Comparison of ENCODE assay signal across 15 cellular contexts in genomic region chr18:10322408-10322807, GRCh38.
DNase-seq lines count a peak whose midpoint lies in the region; ATAC-seq, FAIRE-seq and TF ChIP-seq lines count a peak whose summit lies in the region.
"Had no signal": no experiment of that assay in that cellular context is flagged by ENCODE, and none has a peak within 500 bp of the region (broad histone marks: within the 10 kb centered on the region; RNA-seq: fewer than 3 reads in every experiment).

No MANE protein-coding gene starts in this region.

- no peak overlapping the region for H3K4me3 ChIP-seq in BLaER1 treated with 17β-estradiol and CSF1 and Interleukin-3, amounts not matched to agents 10 nM and 100 nM
- no peak overlapping the region for H3K4me3 ChIP-seq in bronchial epithelial cell (ENCODE audit: low read depth, low read length)

- H3K27ac ChIP-seq in BLaER1 treated with 17β-estradiol and CSF1 and Interleukin-3, amounts not matched to agents 10 nM and 100 nM = peak overlapping the region in 1 of 11 experiments; percentile 31; a peak in 1 of 22 replicates
- H3K27ac ChIP-seq in KOPT-K1 (ENCODE audit: low read depth, low read length, poor library complexity, severe bottlenecking) = peak overlapping the region; percentile 53

- TF ChIP-seq CTCF in bronchial epithelial cell (IDR thresholded peaks at IDR 0.05; ENCODE audit: insufficient read depth, low read length, severe bottlenecking) = no peak

- no peaks in the 10 kb centered on the region for H4K20me1 ChIP-seq in BLaER1 treated with 17β-estradiol and CSF1 and Interleukin-3, amounts not matched to agents 10 nM and 100 nM

- H3K36me3 ChIP-seq in BLaER1 treated with 17β-estradiol and CSF1 and Interleukin-3, amounts not matched to agents 10 nM and 100 nM = no peaks in the 10 kb centered on the region
- H3K36me3 ChIP-seq in KOPT-K1 (ENCODE audit: insufficient read depth, low read length) (no peaks in the 10 kb centered on the region), bronchial epithelial cell (ENCODE audit: control insufficient read depth, insufficient read depth, low read length) (no peaks in the 10 kb centered on the region)

- FAIRE-seq in bronchial epithelial cell (lab: Jason Lieb, UNC) = no peak
- FAIRE-seq: A204.1, HTR-8/SVneo had no signal

- peaks cover 28 to 54% (median 36%) of the 10 kb centered on the region in 10 experiments for H3K4me1 ChIP-seq in BLaER1 treated with 17β-estradiol and CSF1 and Interleukin-3, amounts not matched to agents 10 nM and 100 nM

- DNase-seq in bronchial epithelial cell (ENCODE audit: low read depth) (peak; percentile 13), kidney tubule cell (ENCODE audit: low spot score) (peak; percentile 15), NCI-H526 (lab: John Stamatoyannopoulos, UW) (no peak), NCI-H748 treated with DMSO at 0.1 percent for 48 hours (lab: John Stamatoyannopoulos, UW) (no peak)
- DNase-seq: DMS79, H9, NCI-H1105 treated with DMSO at 0.1 percent for 48 hours, NCI-H1694 treated with DMSO at 0.1 percent for 48 hours, NCI-H774 had no signal

- H3K4me2 ChIP-seq in BLaER1 treated with 17β-estradiol and CSF1 and Interleukin-3, amounts not matched to agents 10 nM and 100 nM = peak overlapping the region; percentile 43 to 84 (median 70)

- H3K27me3 ChIP-seq in BLaER1 treated with 17β-estradiol and CSF1 and Interleukin-3, amounts not matched to agents 10 nM and 100 nM = no peaks in the 10 kb centered on the region
- no peaks in the 10 kb centered on the region for H3K27me3 ChIP-seq in bronchial epithelial cell (ENCODE audit: control insufficient read depth, insufficient read depth, low read length)

- ATAC-seq in HG03280 (IDR thresholded peaks at IDR 0.05; ENCODE audit: unreplicated experiment) (no peak), GM18868 (IDR thresholded peaks at IDR 0.05; ENCODE audit: unreplicated experiment) (no peak)

- H3K9me3 ChIP-seq in BLaER1 treated with 17β-estradiol and CSF1 and Interleukin-3, amounts not matched to agents 10 nM and 100 nM (replicated peaks in 1 of 11) = no peaks in the 10 kb centered on the region; a peak in 1 of 22 replicates
- no peaks in the 10 kb centered on the region for H3K9me3 ChIP-seq in KOPT-K1 (ENCODE audit: insufficient read depth, low read length, poor library complexity, severe bottlenecking)

- H3K9ac ChIP-seq in BLaER1 treated with 17β-estradiol and CSF1 and Interleukin-3, amounts not matched to agents 10 nM and 100 nM = no peak overlapping the region

Comparison
In these comparisons a context has a peak if more than half of its experiments do, and no peak if none do; other contexts are left out.
1. DNase-seq: peak in bronchial epithelial cell (single experiment) and kidney tubule cell (single experiment); none in NCI-H526 (0 of 2) and NCI-H748 treated with DMSO at 0.1 percent for 48 hours (single experiment).